ENCODE assay signal across 19 cellular contexts in genomic region chr14:89160437-89160836, GRCh38.
"Had no signal": no experiment of that assay in that cellular context is flagged by ENCODE, and none has a peak within 500 bp of the region (broad histone marks: within the 10 kb centered on the region; RNA-seq: fewer than 3 reads in every experiment).

No MANE protein-coding gene starts in this region.

- H3K27ac Mint-ChIP-seq: endodermal cell, nephron had no signal

- H3K36me3 ChIP-seq: colonic mucosa had no signal

- H3K4me3 ChIP-seq: colonic mucosa, lung, upper lobe of right lung had no signal

- H3K27me3 ChIP-seq: brain microvascular endothelial cell, colonic mucosa, upper lobe of right lung had no signal

- H3K4me1 ChIP-seq: colonic mucosa had no signal

- H3K4me3 Mint-ChIP-seq: central memory CD8-positive, alpha-beta T cell; endodermal cell; nephron had no signal

- H3K4me1 Mint-ChIP-seq: endodermal cell had no signal

- H3K9me3 Mint-ChIP-seq: central memory CD8-positive, alpha-beta T cell; endodermal cell; nephron had no signal

- H3K27ac ChIP-seq: brain microvascular endothelial cell, colonic mucosa, upper lobe of right lung had no signal

- H3K9me3 ChIP-seq: colonic mucosa, upper lobe of right lung had no signal

- H3K27me3 Mint-ChIP-seq: central memory CD8-positive, alpha-beta T cell had no signal

- DNase-seq: activated CD4-positive, CD25-positive, alpha-beta regulatory T cell treated with anti-CD3 and anti-CD28 coated beads, Interleukin-2, amount 50 U/mL, for 72 hours; activated gamma-delta T cell treated with Interleukin-2 at 50 U/mL for 16 hours; aorta; brain microvascular endothelial cell; colonic mucosa; endodermal cell; erythroblast; hypothalamus; islet precursor cell; left colon; nucleus accumbens; stimulated activated CD4-positive, alpha-beta T cell treated with anti-CD3 and anti-CD28 coated beads, Interleukin-4, amount 100 ng/mL, for 4 hours; stimulated activated naive CD4-positive, alpha-beta T cell; T-helper 1 cell; T1000; upper lobe of right lung had no signal
